ENCODE assay signal across 8 cellular contexts in the genomic region with DNA sequence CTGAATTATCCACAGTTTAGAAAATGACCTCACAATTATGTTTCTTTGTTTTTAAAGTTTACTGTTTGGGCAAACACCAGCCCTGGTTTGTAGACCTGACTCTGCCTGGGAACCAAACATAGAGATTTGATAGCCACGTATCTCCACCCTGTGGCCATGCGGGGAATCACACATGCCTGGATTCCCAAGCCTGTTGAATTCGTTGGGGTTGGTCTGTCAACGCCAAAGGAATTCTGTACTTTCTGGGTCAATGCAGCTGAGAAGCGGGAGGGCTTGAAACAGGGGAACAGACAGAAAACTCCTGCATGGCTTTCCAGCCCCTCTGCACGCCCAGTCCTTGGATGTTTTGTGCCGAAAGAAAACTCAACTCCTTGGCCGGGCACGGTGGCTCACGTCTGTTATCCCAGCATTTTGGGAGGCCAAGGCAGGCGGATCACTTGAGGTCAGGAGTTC. TPM values are rescaled to one million over a fixed set of nuclear protein-coding genes. Genes with fewer than 3 reads are reported as not detected.
DNase-seq lines count a peak whose midpoint lies in the region; ATAC-seq, FAIRE-seq and TF ChIP-seq lines count a peak whose summit lies in the region.

No MANE protein-coding gene starts in this region.

- H2AFZ ChIP-seq in smooth muscle cell (ENCODE audit: low read depth): no peak overlapping the region

- no peak overlapping the region for H3K4me3 Mint-ChIP-seq in brain

- no peak overlapping the region for H3K27ac ChIP-seq in smooth muscle cell (ENCODE audit: low read depth)

- H3K27me3 ChIP-seq in smooth muscle cell (ENCODE audit: low read depth): no peaks in the 10 kb centered on the region

- peak overlapping the region in 2 of 5 experiments; percentile 14 to 37 for H3K27ac Mint-ChIP-seq in brain

- H3K36me3 ChIP-seq in smooth muscle cell (ENCODE audit: low read depth): no peaks in the 10 kb centered on the region

- no peaks in the 10 kb centered on the region for H4K20me1 ChIP-seq in smooth muscle cell (ENCODE audit: low read depth)

- H3K4me3 ChIP-seq in smooth muscle cell: no peak overlapping the region

- no peaks in the 10 kb centered on the region for H3F3A ChIP-seq in smooth muscle cell (ENCODE audit: low read depth)

- TF ChIP-seq CTCF in brain (conservative IDR thresholded peaks at IDR 0.05) (peak; percentile 91 to 94), smooth muscle cell (IDR thresholded peaks at IDR 0.05; ENCODE audit: borderline replicate concordance, insufficient read depth, poor library complexity, severe bottlenecking) (peak; percentile 89)

- peaks cover 5% of the 10 kb centered on the region for H3K4me1 Mint-ChIP-seq in brain

- H3K9ac ChIP-seq in smooth muscle cell (ENCODE audit: low read depth): no peak overlapping the region

- no peaks in the 10 kb centered on the region for H3K36me3 Mint-ChIP-seq in brain

- peak; percentile 7 for FAIRE-seq in TTC549 (lab: Jason Lieb, UNC)

- no peak for ATAC-seq in GM18517 (IDR thresholded peaks at IDR 0.05; ENCODE audit: unreplicated experiment)

- peak; percentile 12 to 65 for DNase-seq in NOMO-1 (lab: John Stamatoyannopoulos, UW; ENCODE audit: unreplicated experiment in 2 of 2)
- DNase-seq in NOMO-1 treated with dmso at 0.1 percent for 144 hours (lab: John Stamatoyannopoulos, UW; ENCODE audit: unreplicated experiment): no peak
- DNase-seq in NCI-H146 (lab: John Stamatoyannopoulos, UW): peak; percentile 24
- DNase-seq in iPS DF 4.7 (ENCODE audit: extremely low read depth, low spot score): peak; percentile 79
- DNase-seq in smooth muscle cell (lab: John Stamatoyannopoulos, UW; ENCODE audit: unreplicated experiment): peak; percentile 16

- H3K27me3 Mint-ChIP-seq in brain: peaks cover 15% of the 10 kb centered on the region

- H3K79me2 ChIP-seq in smooth muscle cell (ENCODE audit: low read depth): no peaks in the 10 kb centered on the region

- H3K9me3 Mint-ChIP-seq in brain: peaks cover 2 to 8% (median 4%) of the 10 kb centered on the region in 5 experiments

- no peak overlapping the region for H3K4me2 ChIP-seq in smooth muscle cell

- no peaks in the 10 kb centered on the region for H3K9me3 ChIP-seq in smooth muscle cell (replicated peaks; ENCODE audit: low read depth)

- 37% methylated on average over 11 of the region's 11 CpGs for WGBS in smooth muscle cell (ENCODE audit: low lambda C conversion rate)

- no peaks in the 10 kb centered on the region for H3K4me1 ChIP-seq in smooth muscle cell (ENCODE audit: low read depth)

RNA-seq across cellular contexts. Expression of a gene that starts 27.0 kb away (rescaled TPM):
- polyA plus RNA-seq in brain (ENCODE audit: insufficient read depth, low read depth, low replicate concordance) (3.5 TPM), smooth muscle cell (0.76 TPM in 1 of 2 replicates, not detected in the other)
- total RNA-seq in smooth muscle cell: not detected in 2 replicates

RNA-seq across cellular contexts. Expression of a gene that starts 37.9 kb away (rescaled TPM):
- polyA plus RNA-seq in brain (ENCODE audit: insufficient read depth, low read depth, low replicate concordance) (not detected), smooth muscle cell (not detected in 2 replicates)
- not detected in 2 replicates for total RNA-seq in smooth muscle cell

RNA-seq across cellular contexts. Expression of a gene that starts 52.5 kb away (rescaled TPM):
- polyA plus RNA-seq in brain (ENCODE audit: insufficient read depth, low read depth, low replicate concordance) (0.36 TPM), smooth muscle cell (0.46 TPM in 1 of 2 replicates, not detected in the other)
- not detected in 2 replicates for total RNA-seq in smooth muscle cell
